1 cellular context compared by ENCODE assay signal in the genomic region with DNA sequence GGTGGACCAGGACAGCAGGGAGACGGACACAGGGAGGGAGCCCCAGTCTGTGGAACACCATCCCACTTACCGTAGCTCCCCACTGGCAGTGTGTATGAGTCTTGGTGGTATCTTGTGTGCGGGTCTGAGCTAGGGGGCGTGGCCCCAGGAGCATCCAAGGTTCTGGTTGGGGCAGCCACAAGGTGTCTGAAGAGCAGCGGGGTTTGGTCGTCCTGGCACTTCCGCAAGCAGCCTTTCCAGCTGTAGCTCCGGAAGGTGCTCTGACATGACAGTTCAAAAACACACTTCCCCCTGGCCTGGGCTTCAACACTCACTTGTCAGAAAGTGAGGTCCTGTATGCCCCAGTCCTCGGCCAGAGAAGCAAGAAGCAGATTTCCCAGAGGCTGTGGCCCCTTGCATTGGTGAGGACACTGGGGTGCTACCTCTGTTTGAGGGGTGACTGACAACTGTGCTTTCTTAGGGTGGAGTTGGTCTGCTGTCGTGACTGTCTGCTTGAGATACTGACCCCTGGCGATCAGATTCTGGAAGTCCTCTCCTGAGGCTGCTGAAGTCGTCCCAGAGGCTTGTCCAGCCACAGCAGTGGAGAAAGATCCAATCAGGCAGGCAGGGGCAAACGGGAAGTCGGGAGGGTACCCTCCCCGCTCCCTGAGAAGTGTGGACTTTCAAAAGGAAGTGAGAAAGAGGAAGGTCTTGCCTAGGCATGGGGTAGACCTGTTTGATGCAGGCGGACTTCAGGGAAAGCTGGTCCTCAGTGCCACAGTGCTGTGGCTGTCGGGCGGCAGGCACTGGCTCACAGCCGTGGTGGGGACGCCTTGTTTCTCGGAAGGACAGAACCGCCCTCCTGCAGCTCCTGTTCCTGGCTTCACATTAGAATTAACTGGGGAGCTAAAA.
A peak's percentile ranks its signal among the peaks of the same experiment; 100 is the strongest.
TF ChIP-seq lines count a peak whose summit lies in the region.

No MANE protein-coding gene starts in this region.

TF ChIP-seq in GM12878, 131 proteins besides CTCF, POLR2A, EP300 and RAD21 (continues in another document):
- TF ChIP-seq, protein P1, sequence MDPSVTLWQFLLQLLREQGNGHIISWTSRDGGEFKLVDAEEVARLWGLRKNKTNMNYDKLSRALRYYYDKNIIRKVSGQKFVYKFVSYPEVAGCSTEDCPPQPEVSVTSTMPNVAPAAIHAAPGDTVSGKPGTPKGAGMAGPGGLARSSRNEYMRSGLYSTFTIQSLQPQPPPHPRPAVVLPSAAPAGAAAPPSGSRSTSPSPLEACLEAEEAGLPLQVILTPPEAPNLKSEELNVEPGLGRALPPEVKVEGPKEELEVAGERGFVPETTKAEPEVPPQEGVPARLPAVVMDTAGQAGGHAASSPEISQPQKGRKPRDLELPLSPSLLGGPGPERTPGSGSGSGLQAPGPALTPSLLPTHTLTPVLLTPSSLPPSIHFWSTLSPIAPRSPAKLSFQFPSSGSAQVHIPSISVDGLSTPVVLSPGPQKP (IDR thresholded peaks at IDR 0.05; ENCODE audit: low read depth, low read length) = 0 out of 2 replicates have a peak, but pooled peaks have one; percentile 22
- TF ChIP-seq, protein P2, sequence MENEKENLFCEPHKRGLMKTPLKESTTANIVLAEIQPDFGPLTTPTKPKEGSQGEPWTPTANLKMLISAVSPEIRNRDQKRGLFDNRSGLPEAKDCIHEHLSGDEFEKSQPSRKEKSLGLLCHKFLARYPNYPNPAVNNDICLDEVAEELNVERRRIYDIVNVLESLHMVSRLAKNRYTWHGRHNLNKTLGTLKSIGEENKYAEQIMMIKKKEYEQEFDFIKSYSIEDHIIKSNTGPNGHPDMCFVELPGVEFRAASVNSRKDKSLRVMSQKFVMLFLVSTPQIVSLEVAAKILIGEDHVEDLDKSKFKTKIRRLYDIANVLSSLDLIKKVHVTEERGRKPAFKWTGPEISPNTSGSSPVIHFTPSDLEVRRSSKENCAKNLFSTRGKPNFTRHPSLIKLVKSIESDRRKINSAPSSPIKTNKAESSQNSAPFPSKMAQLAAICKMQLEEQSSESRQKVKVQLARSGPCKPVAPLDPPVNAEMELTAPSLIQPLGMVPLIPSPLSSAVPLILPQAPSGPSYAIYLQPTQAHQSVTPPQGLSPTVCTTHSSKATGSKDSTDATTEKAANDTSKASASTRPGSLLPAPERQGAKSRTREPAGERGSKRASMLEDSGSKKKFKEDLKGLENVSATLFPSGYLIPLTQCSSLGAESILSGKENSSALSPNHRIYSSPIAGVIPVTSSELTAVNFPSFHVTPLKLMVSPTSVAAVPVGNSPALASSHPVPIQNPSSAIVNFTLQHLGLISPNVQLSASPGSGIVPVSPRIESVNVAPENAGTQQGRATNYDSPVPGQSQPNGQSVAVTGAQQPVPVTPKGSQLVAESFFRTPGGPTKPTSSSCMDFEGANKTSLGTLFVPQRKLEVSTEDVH (IDR thresholded peaks at IDR 0.05; ENCODE audit: low read depth, partially characterized antibody) = no peak
- TF ChIP-seq CBX3 (IDR thresholded peaks at IDR 0.05; ENCODE audit: borderline replicate concordance, low read depth) (no peak), CHD1 (IDR thresholded peaks at IDR 0.05; ENCODE audit: low read depth, low read length) (no peak), FOS (IDR thresholded peaks at IDR 0.05; ENCODE audit: borderline replicate concordance, extremely low read depth, insufficient read length) (no peak), SREBF1 (IDR thresholded peaks at IDR 0.05; ENCODE audit: low read length) (no peak), RCOR1 (conservative IDR thresholded peaks at IDR 0.05; ENCODE audit: low read depth, low read length) (no peak), ZNF274 (IDR thresholded peaks at IDR 0.05; ENCODE audit: insufficient read depth, insufficient read length) (no peak), CBFB (IDR thresholded peaks at IDR 0.05; ENCODE audit: low read depth) (no peak), HCFC1 (IDR thresholded peaks at IDR 0.05; ENCODE audit: low read length) (no peak), NFIC (IDR thresholded peaks at IDR 0.05; ENCODE audit: low read depth, low read length) (no peak), TCF7 (IDR thresholded peaks at IDR 0.05; ENCODE audit: borderline replicate concordance) (no peak), RBBP5 (conservative IDR thresholded peaks at IDR 0.05) (no peak), BRCA1 (IDR thresholded peaks at IDR 0.05; ENCODE audit: low read depth, low read length) (no peak), MTA2 (IDR thresholded peaks at IDR 0.05; ENCODE audit: low read depth) (0 out of 2 replicates have a peak, but pooled peaks have one; percentile 18), SPI1 (IDR thresholded peaks at IDR 0.05; ENCODE audit: borderline replicate concordance, insufficient read depth, low read depth, low read length) (peak; percentile 65; the same call in 1 of the 2 replicates), MYB (IDR thresholded peaks at IDR 0.05; ENCODE audit: borderline replicate concordance, low read depth, low read length) (no peak), MEF2A (IDR thresholded peaks at IDR 0.05; ENCODE audit: insufficient read depth, low read depth, low read length) (no peak), IKZF2 (IDR thresholded peaks at IDR 0.05) (peak in 1 of 2 experiments; percentile 61; a peak in 3 of 4 replicates), POU2F2 (IDR thresholded peaks at IDR 0.05; ENCODE audit: borderline replicate concordance, low read depth, low read length) (no peak), SREBF2 (IDR thresholded peaks at IDR 0.05; ENCODE audit: low read length) (no peak), ETV6 (conservative IDR thresholded peaks at IDR 0.05 in 1 of 2, IDR thresholded peaks at IDR 0.05 in 1 of 2; ENCODE audit: borderline replicate concordance in 1 of 2, low read depth in 1 of 2) (no peak), WRNIP1 (IDR thresholded peaks at IDR 0.05; ENCODE audit: borderline replicate concordance, low read depth, low read length) (no peak)
- TF ChIP-seq, protein P3, sequence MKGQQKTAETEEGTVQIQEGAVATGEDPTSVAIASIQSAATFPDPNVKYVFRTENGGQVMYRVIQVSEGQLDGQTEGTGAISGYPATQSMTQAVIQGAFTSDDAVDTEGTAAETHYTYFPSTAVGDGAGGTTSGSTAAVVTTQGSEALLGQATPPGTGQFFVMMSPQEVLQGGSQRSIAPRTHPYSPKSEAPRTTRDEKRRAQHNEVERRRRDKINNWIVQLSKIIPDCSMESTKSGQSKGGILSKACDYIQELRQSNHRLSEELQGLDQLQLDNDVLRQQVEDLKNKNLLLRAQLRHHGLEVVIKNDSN (IDR thresholded peaks at IDR 0.05; ENCODE audit: borderline replicate concordance, extremely low read length, insufficient read depth, low read depth, low read length) = no peak
- TF ChIP-seq, protein P4, sequence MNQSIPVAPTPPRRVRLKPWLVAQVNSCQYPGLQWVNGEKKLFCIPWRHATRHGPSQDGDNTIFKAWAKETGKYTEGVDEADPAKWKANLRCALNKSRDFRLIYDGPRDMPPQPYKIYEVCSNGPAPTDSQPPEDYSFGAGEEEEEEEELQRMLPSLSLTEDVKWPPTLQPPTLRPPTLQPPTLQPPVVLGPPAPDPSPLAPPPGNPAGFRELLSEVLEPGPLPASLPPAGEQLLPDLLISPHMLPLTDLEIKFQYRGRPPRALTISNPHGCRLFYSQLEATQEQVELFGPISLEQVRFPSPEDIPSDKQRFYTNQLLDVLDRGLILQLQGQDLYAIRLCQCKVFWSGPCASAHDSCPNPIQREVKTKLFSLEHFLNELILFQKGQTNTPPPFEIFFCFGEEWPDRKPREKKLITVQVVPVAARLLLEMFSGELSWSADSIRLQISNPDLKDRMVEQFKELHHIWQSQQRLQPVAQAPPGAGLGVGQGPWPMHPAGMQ (IDR thresholded peaks at IDR 0.05; ENCODE audit: borderline replicate concordance) = no peak
- TF ChIP-seq, protein P5, sequence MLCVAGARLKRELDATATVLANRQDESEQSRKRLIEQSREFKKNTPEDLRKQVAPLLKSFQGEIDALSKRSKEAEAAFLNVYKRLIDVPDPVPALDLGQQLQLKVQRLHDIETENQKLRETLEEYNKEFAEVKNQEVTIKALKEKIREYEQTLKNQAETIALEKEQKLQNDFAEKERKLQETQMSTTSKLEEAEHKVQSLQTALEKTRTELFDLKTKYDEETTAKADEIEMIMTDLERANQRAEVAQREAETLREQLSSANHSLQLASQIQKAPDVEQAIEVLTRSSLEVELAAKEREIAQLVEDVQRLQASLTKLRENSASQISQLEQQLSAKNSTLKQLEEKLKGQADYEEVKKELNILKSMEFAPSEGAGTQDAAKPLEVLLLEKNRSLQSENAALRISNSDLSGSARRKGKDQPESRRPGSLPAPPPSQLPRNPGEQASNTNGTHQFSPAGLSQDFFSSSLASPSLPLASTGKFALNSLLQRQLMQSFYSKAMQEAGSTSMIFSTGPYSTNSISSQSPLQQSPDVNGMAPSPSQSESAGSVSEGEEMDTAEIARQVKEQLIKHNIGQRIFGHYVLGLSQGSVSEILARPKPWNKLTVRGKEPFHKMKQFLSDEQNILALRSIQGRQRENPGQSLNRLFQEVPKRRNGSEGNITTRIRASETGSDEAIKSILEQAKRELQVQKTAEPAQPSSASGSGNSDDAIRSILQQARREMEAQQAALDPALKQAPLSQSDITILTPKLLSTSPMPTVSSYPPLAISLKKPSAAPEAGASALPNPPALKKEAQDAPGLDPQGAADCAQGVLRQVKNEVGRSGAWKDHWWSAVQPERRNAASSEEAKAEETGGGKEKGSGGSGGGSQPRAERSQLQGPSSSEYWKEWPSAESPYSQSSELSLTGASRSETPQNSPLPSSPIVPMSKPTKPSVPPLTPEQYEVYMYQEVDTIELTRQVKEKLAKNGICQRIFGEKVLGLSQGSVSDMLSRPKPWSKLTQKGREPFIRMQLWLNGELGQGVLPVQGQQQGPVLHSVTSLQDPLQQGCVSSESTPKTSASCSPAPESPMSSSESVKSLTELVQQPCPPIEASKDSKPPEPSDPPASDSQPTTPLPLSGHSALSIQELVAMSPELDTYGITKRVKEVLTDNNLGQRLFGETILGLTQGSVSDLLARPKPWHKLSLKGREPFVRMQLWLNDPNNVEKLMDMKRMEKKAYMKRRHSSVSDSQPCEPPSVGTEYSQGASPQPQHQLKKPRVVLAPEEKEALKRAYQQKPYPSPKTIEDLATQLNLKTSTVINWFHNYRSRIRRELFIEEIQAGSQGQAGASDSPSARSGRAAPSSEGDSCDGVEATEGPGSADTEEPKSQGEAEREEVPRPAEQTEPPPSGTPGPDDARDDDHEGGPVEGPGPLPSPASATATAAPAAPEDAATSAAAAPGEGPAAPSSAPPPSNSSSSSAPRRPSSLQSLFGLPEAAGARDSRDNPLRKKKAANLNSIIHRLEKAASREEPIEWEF (IDR thresholded peaks at IDR 0.05; ENCODE audit: insufficient replicate concordance, low read depth, low read length) = no peak
- TF ChIP-seq, protein P6, sequence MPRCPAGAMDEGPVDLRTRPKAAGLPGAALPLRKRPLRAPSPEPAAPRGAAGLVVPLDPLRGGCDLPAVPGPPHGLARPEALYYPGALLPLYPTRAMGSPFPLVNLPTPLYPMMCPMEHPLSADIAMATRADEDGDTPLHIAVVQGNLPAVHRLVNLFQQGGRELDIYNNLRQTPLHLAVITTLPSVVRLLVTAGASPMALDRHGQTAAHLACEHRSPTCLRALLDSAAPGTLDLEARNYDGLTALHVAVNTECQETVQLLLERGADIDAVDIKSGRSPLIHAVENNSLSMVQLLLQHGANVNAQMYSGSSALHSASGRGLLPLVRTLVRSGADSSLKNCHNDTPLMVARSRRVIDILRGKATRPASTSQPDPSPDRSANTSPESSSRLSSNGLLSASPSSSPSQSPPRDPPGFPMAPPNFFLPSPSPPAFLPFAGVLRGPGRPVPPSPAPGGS (IDR thresholded peaks at IDR 0.05; ENCODE audit: borderline replicate concordance, insufficient read depth, low read depth, low read length, poor library complexity, severe bottlenecking) = no peak
- TF ChIP-seq, protein P7, sequence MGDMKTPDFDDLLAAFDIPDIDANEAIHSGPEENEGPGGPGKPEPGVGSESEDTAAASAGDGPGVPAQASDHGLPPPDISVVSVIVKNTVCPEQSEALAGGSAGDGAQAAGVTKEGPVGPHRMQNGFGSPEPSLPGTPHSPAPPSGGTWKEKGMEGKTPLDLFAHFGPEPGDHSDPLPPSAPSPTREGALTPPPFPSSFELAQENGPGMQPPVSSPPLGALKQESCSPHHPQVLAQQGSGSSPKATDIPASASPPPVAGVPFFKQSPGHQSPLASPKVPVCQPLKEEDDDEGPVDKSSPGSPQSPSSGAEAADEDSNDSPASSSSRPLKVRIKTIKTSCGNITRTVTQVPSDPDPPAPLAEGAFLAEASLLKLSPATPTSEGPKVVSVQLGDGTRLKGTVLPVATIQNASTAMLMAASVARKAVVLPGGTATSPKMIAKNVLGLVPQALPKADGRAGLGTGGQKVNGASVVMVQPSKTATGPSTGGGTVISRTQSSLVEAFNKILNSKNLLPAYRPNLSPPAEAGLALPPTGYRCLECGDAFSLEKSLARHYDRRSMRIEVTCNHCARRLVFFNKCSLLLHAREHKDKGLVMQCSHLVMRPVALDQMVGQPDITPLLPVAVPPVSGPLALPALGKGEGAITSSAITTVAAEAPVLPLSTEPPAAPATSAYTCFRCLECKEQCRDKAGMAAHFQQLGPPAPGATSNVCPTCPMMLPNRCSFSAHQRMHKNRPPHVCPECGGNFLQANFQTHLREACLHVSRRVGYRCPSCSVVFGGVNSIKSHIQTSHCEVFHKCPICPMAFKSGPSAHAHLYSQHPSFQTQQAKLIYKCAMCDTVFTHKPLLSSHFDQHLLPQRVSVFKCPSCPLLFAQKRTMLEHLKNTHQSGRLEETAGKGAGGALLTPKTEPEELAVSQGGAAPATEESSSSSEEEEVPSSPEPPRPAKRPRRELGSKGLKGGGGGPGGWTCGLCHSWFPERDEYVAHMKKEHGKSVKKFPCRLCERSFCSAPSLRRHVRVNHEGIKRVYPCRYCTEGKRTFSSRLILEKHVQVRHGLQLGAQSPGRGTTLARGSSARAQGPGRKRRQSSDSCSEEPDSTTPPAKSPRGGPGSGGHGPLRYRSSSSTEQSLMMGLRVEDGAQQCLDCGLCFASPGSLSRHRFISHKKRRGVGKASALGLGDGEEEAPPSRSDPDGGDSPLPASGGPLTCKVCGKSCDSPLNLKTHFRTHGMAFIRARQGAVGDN (IDR thresholded peaks at IDR 0.05) = no peak
- TF ChIP-seq, protein P8, sequence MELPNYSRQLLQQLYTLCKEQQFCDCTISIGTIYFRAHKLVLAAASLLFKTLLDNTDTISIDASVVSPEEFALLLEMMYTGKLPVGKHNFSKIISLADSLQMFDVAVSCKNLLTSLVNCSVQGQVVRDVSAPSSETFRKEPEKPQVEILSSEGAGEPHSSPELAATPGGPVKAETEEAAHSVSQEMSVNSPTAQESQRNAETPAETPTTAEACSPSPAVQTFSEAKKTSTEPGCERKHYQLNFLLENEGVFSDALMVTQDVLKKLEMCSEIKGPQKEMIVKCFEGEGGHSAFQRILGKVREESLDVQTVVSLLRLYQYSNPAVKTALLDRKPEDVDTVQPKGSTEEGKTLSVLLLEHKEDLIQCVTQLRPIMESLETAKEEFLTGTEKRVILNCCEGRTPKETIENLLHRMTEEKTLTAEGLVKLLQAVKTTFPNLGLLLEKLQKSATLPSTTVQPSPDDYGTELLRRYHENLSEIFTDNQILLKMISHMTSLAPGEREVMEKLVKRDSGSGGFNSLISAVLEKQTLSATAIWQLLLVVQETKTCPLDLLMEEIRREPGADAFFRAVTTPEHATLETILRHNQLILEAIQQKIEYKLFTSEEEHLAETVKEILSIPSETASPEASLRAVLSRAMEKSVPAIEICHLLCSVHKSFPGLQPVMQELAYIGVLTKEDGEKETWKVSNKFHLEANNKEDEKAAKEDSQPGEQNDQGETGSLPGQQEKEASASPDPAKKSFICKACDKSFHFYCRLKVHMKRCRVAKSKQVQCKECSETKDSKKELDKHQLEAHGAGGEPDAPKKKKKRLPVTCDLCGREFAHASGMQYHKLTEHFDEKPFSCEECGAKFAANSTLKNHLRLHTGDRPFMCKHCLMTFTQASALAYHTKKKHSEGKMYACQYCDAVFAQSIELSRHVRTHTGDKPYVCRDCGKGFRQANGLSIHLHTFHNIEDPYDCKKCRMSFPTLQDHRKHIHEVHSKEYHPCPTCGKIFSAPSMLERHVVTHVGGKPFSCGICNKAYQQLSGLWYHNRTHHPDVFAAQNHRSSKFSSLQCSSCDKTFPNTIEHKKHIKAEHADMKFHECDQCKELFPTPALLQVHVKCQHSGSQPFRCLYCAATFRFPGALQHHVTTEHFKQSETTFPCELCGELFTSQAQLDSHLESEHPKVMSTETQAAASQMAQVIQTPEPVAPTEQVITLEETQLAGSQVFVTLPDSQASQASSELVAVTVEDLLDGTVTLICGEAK (IDR thresholded peaks at IDR 0.05; ENCODE audit: borderline replicate concordance) = no peak; the same call in 1 of the 2 replicates
